9 cellular contexts compared by ENCODE assay signal in the genomic region with DNA sequence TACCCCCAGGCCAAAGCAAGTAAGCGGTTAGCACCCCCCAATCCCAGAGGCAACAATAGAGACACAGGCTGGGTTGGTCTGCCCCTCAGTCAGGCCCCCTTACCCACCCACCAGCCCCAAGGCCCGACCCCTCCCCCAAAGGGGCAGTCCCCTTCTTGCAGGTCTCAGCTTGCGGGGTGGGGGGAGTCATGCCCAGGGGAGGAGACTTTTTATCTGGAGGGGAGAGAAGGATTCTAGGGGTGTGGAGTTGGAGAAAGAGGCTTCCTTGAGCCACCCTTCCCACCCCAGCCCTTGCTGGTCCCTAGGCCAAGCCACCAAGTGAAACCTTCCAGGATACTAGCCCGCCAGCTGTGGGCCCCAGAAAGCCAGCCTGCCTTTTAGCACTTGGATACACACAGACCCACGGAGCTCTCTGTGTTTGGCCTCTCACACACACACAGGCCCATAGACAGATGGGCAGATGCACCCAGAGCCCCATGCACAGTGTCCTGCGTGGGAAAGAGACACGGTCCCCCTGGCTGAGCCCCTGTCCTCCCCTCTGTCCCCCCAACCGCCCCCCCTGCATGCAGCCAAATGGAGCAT. TPM values are rescaled to one million over a fixed set of nuclear protein-coding genes. Genes with fewer than 3 reads are reported as not detected.
DNase-seq lines count a peak whose midpoint lies in the region; ATAC-seq, FAIRE-seq and TF ChIP-seq lines count a peak whose summit lies in the region.
"Had no signal": no experiment of that assay in that cellular context is flagged by ENCODE, and none has a peak within 500 bp of the region (broad histone marks: within the 10 kb centered on the region; RNA-seq: fewer than 3 reads in every experiment).

No MANE protein-coding gene starts in this region.

- H3K9me3 ChIP-seq in A549 (no peaks in the 10 kb centered on the region), mesodermal cell (ENCODE audit: control insufficient read depth, low read length) (no peaks in the 10 kb centered on the region)

- H3K4me1 ChIP-seq in A549 (0 out of 3 replicates have a peak, but pooled peaks cover 3% of the 10 kb centered on the region), mesodermal cell (ENCODE audit: control insufficient read depth, insufficient read depth, low read length, poor library complexity, severe bottlenecking) (peaks cover 7% of the 10 kb centered on the region)

- no peaks in the 10 kb centered on the region for H3K9me3 Mint-ChIP-seq in activated naive CD8-positive, alpha-beta T cell treated with anti-CD3 and anti-CD28 coated beads, Interleukin-2, amount 50 U/mL, for 24 hours

- H3K4me1 Mint-ChIP-seq in activated naive CD8-positive, alpha-beta T cell treated with anti-CD3 and anti-CD28 coated beads, Interleukin-2, amount 50 U/mL, for 24 hours, result peaks cover 2% of the 10 kb centered on the region

- H3K4me2 ChIP-seq in A549, result peak overlapping the region; percentile 99

- H3K27ac ChIP-seq in A549 (peak overlapping the region in 1 of 2 experiments; percentile 88; a peak in 3 of 6 replicates), mesodermal cell (ENCODE audit: low read depth, low read length, severe bottlenecking) (no peak overlapping the region)

- no peaks in the 10 kb centered on the region for H3K36me3 ChIP-seq in mesodermal cell (ENCODE audit: control insufficient read depth, insufficient read depth, low read length)

- no CpG with 5 or more reads among the region's 8 CpGs for WGBS in A549 (ENCODE audit: missing lambda C conversion rate)
- WGBS in mesodermal cell (ENCODE audit: insufficient coverage in 2 of 2), 2 experiments, result 52 to 80% methylated on average over 2 to 4 of the region's 8 CpGs

- no peak for ATAC-seq in A549
- ATAC-seq in activated naive CD8-positive, alpha-beta T cell treated with anti-CD3 and anti-CD28 coated beads, Interleukin-2, amount 50 U/mL, for 24 hours, result no peak
- no peak for ATAC-seq in HG03378 (IDR thresholded peaks at IDR 0.05; ENCODE audit: unreplicated experiment)

- no peak for TF ChIP-seq EP300 in A549 (IDR thresholded peaks at IDR 0.05)

- no peaks in the 10 kb centered on the region for H3K36me3 Mint-ChIP-seq in activated naive CD8-positive, alpha-beta T cell treated with anti-CD3 and anti-CD28 coated beads, Interleukin-2, amount 50 U/mL, for 24 hours (ENCODE audit: low read depth)

- no peak overlapping the region for H3K27ac Mint-ChIP-seq in activated naive CD8-positive, alpha-beta T cell treated with anti-CD3 and anti-CD28 coated beads, Interleukin-2, amount 50 U/mL, for 24 hours

- no peak for TF ChIP-seq RAD21 in A549 (conservative IDR thresholded peaks at IDR 0.05 in 1 of 2, IDR thresholded peaks at IDR 0.05 in 1 of 2)

- no peak for FAIRE-seq in A549 (lab: Jason Lieb, UNC)

- POLR2A ChIA-PET in A549 (lab: Yijun Ruan, JAX), result interaction anchor here (0.5 kb wide), 1 partner anchor 195 kb away, joined by 3 read pairs; no protein-coding TSS in a partner anchor

- no peak for TF ChIP-seq CTCF in A549 (IDR thresholded peaks at IDR 0.05)

- DNase-seq in A549 (ENCODE audit: low read depth in 1 of 2, low spot score in 1 of 2), result no peak
- peak; percentile 54 for DNase-seq in COR-L47 (lab: John Stamatoyannopoulos, UW)
- no peak for DNase-seq in activated naive CD8-positive, alpha-beta T cell treated with anti-CD3 and anti-CD28 coated beads, Interleukin-2, amount 50 U/mL, for 24 hours
- no peak for DNase-seq in GF-D8 (lab: John Stamatoyannopoulos, UW)
- DNase-seq in NOMO-1 treated with DMSO at 0.1 percent for 48 hours (lab: John Stamatoyannopoulos, UW; ENCODE audit: unreplicated experiment), result no peak
- no peak for DNase-seq in NCI-H226
- DNase-seq: activated CD4-positive, alpha-beta T cell treated with anti-CD3 and anti-CD28 coated beads for 4 hours had no signal

- H3K4me3 Mint-ChIP-seq in activated naive CD8-positive, alpha-beta T cell treated with anti-CD3 and anti-CD28 coated beads, Interleukin-2, amount 50 U/mL, for 24 hours, result peak overlapping the region; percentile 43

- peaks cover 43% of the 10 kb centered on the region for H3K27me3 Mint-ChIP-seq in activated naive CD8-positive, alpha-beta T cell treated with anti-CD3 and anti-CD28 coated beads, Interleukin-2, amount 50 U/mL, for 24 hours

- H3K4me3 ChIP-seq in A549 (no peak overlapping the region; the same call in 2 of the 3 replicates), mesodermal cell (ENCODE audit: extremely low read depth, insufficient read depth, low read length, poor library complexity, severe bottlenecking) (peak overlapping the region; percentile 47)

- CTCF ChIA-PET in A549 (lab: Yijun Ruan, JAX), result interaction anchor here (0.6 to 3.8 kb wide), 9 partner anchors 9 to 163 kb away, joined by 3 to 15 read pairs (median 3); a partner anchor contains a TSS

- TF ChIP-seq POLR2A in A549 (IDR thresholded peaks at IDR 0.05; ENCODE audit: low read length), result no peak

TF ChIP-seq in A549, 52 proteins besides CTCF, POLR2A, EP300 and RAD21:
- TF ChIP-seq, protein P1, sequence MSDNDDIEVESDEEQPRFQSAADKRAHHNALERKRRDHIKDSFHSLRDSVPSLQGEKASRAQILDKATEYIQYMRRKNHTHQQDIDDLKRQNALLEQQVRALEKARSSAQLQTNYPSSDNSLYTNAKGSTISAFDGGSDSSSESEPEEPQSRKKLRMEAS (IDR thresholded peaks at IDR 0.05), result no peak

RNA-seq across cellular contexts. Expression of a gene that starts 7.1 kb away (rescaled TPM):
- polyA plus RNA-seq in A549 (2011; rRNA removed), result 22.1 and 32.6 TPM in 2 replicates
- polyA plus RNA-seq in A549 (2012; cell fraction: cytosol; rRNA removed), result 86.4 and 112 TPM in 2 replicates
- polyA plus RNA-seq in A549 (2012; cell fraction: nucleus; rRNA removed), result 63.8 and 84.9 TPM in 2 replicates
- polyA plus RNA-seq in A549 (2017; fragmentation: RNase III; extraction: RNeasy Plus Mini Kit Qiagen cat#74134 plus additional on column Dnase treatment), result 26.4 to 31.8 TPM (median 29.7 TPM) in 3 replicates
- polyA minus RNA-seq in A549 (2011; rRNA and poly(A)+ RNA removed), result 18.9 and 31.1 TPM in 2 replicates
- polyA plus RNA-seq in mesodermal cell (2013, experiment 1 of 2), result 35.4 TPM
- 29.4 TPM for polyA plus RNA-seq in mesodermal cell (2013, experiment 2 of 2)

RNA-seq across cellular contexts. Expression of a gene that starts 7.8 kb away (rescaled TPM):
- 0.08 and 0.34 TPM in 2 replicates for polyA plus RNA-seq in A549 (2011; rRNA removed)
- 0.08 and 0.13 TPM in 2 replicates for polyA plus RNA-seq in A549 (2012; cell fraction: cytosol; rRNA removed)
- polyA plus RNA-seq in A549 (2012; cell fraction: nucleus; rRNA removed), result 0.13 and 0.20 TPM in 2 replicates
- 0.21 to 0.65 TPM (median 0.30 TPM) in 3 replicates for polyA plus RNA-seq in A549 (2017; fragmentation: RNase III; extraction: RNeasy Plus Mini Kit Qiagen cat#74134 plus additional on column Dnase treatment)
- polyA minus RNA-seq in A549 (2011; rRNA and poly(A)+ RNA removed), result not detected in 2 replicates
- polyA plus RNA-seq in mesodermal cell (2013, experiment 1 of 2), result 0.59 TPM
- polyA plus RNA-seq in mesodermal cell (2013, experiment 2 of 2), result 0.91 TPM

RNA-seq across cellular contexts. Expression of a gene that starts 23.4 kb away (rescaled TPM):
- polyA plus RNA-seq in A549 (2011; rRNA removed) (0.26 and 0.78 TPM in 2 replicates), A549 (2017; fragmentation: RNase III; extraction: RNeasy Plus Mini Kit Qiagen cat#74134 plus additional on column Dnase treatment) (0.35 to 0.99 TPM (median 0.98 TPM) in 3 replicates)
- 0.28 and 0.53 TPM in 2 replicates for polyA plus RNA-seq in A549 (2012; cell fraction: cytosol; rRNA removed)
- 0.39 and 0.71 TPM in 2 replicates for polyA plus RNA-seq in A549 (2012; cell fraction: nucleus; rRNA removed)
- 0.97 TPM in 1 of 2 replicates, not detected in the other for polyA minus RNA-seq in A549 (2011; rRNA and poly(A)+ RNA removed)
- polyA plus RNA-seq in mesodermal cell (2013, experiment 1 of 2), result 6.2 TPM
- 8.2 TPM for polyA plus RNA-seq in mesodermal cell (2013, experiment 2 of 2)
